ENCODE assay signal across 19 cellular contexts in genomic region chr5:143511736-143512135, GRCh38.
DNase-seq lines count a peak whose midpoint lies in the region; TF ChIP-seq lines count a peak whose summit lies in the region.
"Had no signal": no experiment of that assay in that cellular context is flagged by ENCODE, and none has a peak within 500 bp of the region (broad histone marks: within the 10 kb centered on the region; RNA-seq: fewer than 3 reads in every experiment).

No MANE protein-coding gene starts in this region.

- H4K20me1 ChIP-seq in Karpas-422 (ENCODE audit: insufficient read depth, low read depth, low read length), result no peaks in the 10 kb centered on the region
- H4K20me1 ChIP-seq: BLaER1 treated with 17β-estradiol and CSF1 and Interleukin-3, amounts not matched to agents 10 nM and 100 nM had no signal

- peaks cover 19% of the 10 kb centered on the region for H3K4me1 ChIP-seq in Karpas-422 (ENCODE audit: low read length)
- H3K4me1 ChIP-seq: BE2C had no signal

- H2AFZ ChIP-seq in Karpas-422 (ENCODE audit: low read length), result 0 out of 2 replicates have a peak overlapping the region, but pooled peaks have one; percentile 7
- H2AFZ ChIP-seq: GM23338 had no signal

- H3K9ac ChIP-seq in Karpas-422 (ENCODE audit: low read length), result no peak overlapping the region
- H3K9ac ChIP-seq: BLaER1 treated with 17β-estradiol and CSF1 and Interleukin-3, amounts not matched to agents 10 nM and 100 nM had no signal

- H3K4me2 ChIP-seq in Karpas-422 (ENCODE audit: low read depth, low read length, poor library complexity, severe bottlenecking), result no peak overlapping the region
- H3K4me2 ChIP-seq: BLaER1 treated with 17β-estradiol and CSF1 and Interleukin-3, amounts not matched to agents 10 nM and 100 nM; GM23338 had no signal

- TF ChIP-seq CTCF in AG10803 (conservative IDR thresholded peaks at IDR 0.05; ENCODE audit: low read length), result no peak

- no peak overlapping the region for H3K27ac ChIP-seq in Karpas-422 (ENCODE audit: low read length)
- H3K27ac ChIP-seq: 22Rv1; BLaER1 treated with 17β-estradiol and CSF1 and Interleukin-3, amounts not matched to agents 10 nM and 100 nM had no signal

- H3K36me3 ChIP-seq in Karpas-422 (ENCODE audit: insufficient read depth, low read length), result no peaks in the 10 kb centered on the region
- H3K36me3 ChIP-seq: BE2C; BLaER1 treated with 17β-estradiol and CSF1 and Interleukin-3, amounts not matched to agents 10 nM and 100 nM had no signal

- H3K4me3 ChIP-seq in AG10803 (ENCODE audit: low read length), result no peak overlapping the region
- H3K4me3 ChIP-seq in Karpas-422 (ENCODE audit: low read length), result no peak overlapping the region
- H3K4me3 ChIP-seq: BLaER1 treated with 17β-estradiol and CSF1 and Interleukin-3, amounts not matched to agents 10 nM and 100 nM; GM12878; GM23338 had no signal

- DNase-seq in AG10803 (ENCODE audit: low read depth) (peak; percentile 65), Karpas-422 (no peak), fibroblast of gingiva (ENCODE audit: low read depth) (peak; percentile 58), SW480 (ENCODE audit: low spot score) (no peak)
- DNase-seq in stimulated activated naive CD4-positive, alpha-beta T cell (lab: John Stamatoyannopoulos, UW), result no peak
- no peak for DNase-seq in activated effector memory CD4-positive, alpha-beta T cell treated with anti-CD3 and anti-CD28 coated beads, Interleukin-2, amount 50 U/mL, for 16 hours
- DNase-seq: AML-193; BE2C; CD4-positive, alpha-beta T cell; CD8-positive, alpha-beta memory T cell; DMS 273 treated with DMSO at 0.1 percent for 48 hours; DMS79; EL; GDM1; H9 had no signal

- no peaks in the 10 kb centered on the region for H3K9me2 ChIP-seq in Karpas-422 (replicated peaks; ENCODE audit: insufficient read depth, low read length)

- no peaks in the 10 kb centered on the region for H3K27me3 ChIP-seq in Karpas-422 (ENCODE audit: low read length)
- H3K27me3 ChIP-seq: BE2C; BLaER1 treated with 17β-estradiol and CSF1 and Interleukin-3, amounts not matched to agents 10 nM and 100 nM had no signal

- H3K79me2 ChIP-seq in Karpas-422 (ENCODE audit: low read length), result no peaks in the 10 kb centered on the region

- H3K9me3 ChIP-seq in Karpas-422 (ENCODE audit: low read length), result no peaks in the 10 kb centered on the region
- H3K9me3 ChIP-seq: BE2C; BLaER1 treated with 17β-estradiol and CSF1 and Interleukin-3, amounts not matched to agents 10 nM and 100 nM had no signal

Comparison
In these comparisons a context has a peak if more than half of its experiments do, and no peak if none do; other contexts are left out.
1. DNase-seq: peak in AG10803 (single experiment) and fibroblast of gingiva (single experiment); none in Karpas-422 (single experiment), SW480 (single experiment), stimulated activated naive CD4-positive, alpha-beta T cell (0 of 6) and activated effector memory CD4-positive, alpha-beta T cell treated with anti-CD3 and anti-CD28 coated beads, Interleukin-2, amount 50 U/mL, for 16 hours (single experiment).